Comparison of ENCODE assay signal across 1 cellular context in the genomic region with DNA sequence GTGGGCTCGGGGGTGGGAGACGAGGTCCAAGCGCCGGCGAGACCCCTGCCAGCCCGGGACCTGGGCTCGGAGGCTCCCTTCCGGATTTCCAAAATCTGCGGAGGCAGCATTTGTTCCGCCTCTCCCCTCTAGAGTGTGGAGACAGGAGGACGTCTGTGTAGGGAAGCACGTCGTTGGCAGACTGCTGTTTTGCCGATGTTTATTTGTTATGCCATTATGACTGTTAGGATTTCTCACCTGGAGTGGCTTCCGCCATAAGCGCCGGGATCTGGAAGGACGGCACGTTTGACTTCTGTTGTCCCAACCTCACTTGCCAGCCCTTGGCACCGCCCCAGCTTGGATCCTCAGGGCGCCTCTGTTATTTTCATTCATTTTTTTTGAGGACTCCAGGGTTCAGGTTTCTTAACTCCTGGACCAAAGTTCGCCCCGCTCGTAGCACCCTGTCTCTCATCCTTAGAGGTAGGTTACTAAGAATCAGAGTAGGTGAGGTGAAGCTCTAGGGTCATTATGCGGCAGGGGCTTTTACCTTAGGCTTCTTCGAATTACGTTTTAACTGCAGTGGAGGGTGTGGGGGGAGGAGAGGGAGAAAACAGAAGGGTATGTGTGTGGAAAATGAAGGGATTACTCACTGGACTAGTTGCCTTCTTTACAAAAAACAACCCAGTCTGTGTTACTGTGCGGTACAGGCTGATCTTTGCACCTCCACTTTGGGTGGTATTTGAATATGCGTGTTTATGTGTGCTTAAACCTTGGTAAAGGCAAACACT.
TF ChIP-seq lines count a peak whose summit lies in the region.

No MANE protein-coding gene starts in this region.

TF ChIP-seq in HepG2, 621 proteins besides CTCF, POLR2A, EP300 and RAD21 (continued from another document and continues in another):
- TF ChIP-seq, protein P1, sequence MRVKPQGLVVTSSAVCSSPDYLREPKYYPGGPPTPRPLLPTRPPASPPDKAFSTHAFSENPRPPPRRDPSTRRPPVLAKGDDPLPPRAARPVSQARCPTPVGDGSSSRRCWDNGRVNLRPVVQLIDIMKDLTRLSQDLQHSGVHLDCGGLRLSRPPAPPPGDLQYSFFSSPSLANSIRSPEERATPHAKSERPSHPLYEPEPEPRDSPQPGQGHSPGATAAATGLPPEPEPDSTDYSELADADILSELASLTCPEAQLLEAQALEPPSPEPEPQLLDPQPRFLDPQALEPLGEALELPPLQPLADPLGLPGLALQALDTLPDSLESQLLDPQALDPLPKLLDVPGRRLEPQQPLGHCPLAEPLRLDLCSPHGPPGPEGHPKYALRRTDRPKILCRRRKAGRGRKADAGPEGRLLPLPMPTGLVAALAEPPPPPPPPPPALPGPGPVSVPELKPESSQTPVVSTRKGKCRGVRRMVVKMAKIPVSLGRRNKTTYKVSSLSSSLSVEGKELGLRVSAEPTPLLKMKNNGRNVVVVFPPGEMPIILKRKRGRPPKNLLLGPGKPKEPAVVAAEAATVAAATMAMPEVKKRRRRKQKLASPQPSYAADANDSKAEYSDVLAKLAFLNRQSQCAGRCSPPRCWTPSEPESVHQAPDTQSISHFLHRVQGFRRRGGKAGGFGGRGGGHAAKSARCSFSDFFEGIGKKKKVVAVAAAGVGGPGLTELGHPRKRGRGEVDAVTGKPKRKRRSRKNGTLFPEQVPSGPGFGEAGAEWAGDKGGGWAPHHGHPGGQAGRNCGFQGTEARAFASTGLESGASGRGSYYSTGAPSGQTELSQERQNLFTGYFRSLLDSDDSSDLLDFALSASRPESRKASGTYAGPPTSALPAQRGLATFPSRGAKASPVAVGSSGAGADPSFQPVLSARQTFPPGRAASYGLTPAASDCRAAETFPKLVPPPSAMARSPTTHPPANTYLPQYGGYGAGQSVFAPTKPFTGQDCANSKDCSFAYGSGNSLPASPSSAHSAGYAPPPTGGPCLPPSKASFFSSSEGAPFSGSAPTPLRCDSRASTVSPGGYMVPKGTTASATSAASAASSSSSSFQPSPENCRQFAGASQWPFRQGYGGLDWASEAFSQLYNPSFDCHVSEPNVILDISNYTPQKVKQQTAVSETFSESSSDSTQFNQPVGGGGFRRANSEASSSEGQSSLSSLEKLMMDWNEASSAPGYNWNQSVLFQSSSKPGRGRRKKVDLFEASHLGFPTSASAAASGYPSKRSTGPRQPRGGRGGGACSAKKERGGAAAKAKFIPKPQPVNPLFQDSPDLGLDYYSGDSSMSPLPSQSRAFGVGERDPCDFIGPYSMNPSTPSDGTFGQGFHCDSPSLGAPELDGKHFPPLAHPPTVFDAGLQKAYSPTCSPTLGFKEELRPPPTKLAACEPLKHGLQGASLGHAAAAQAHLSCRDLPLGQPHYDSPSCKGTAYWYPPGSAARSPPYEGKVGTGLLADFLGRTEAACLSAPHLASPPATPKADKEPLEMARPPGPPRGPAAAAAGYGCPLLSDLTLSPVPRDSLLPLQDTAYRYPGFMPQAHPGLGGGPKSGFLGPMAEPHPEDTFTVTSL (CRISPR knock-in tag; IDR thresholded peaks at IDR 0.05; ENCODE audit: borderline replicate concordance), result no peak; the same call in 1 of the 2 replicates
- TF ChIP-seq, protein P2, sequence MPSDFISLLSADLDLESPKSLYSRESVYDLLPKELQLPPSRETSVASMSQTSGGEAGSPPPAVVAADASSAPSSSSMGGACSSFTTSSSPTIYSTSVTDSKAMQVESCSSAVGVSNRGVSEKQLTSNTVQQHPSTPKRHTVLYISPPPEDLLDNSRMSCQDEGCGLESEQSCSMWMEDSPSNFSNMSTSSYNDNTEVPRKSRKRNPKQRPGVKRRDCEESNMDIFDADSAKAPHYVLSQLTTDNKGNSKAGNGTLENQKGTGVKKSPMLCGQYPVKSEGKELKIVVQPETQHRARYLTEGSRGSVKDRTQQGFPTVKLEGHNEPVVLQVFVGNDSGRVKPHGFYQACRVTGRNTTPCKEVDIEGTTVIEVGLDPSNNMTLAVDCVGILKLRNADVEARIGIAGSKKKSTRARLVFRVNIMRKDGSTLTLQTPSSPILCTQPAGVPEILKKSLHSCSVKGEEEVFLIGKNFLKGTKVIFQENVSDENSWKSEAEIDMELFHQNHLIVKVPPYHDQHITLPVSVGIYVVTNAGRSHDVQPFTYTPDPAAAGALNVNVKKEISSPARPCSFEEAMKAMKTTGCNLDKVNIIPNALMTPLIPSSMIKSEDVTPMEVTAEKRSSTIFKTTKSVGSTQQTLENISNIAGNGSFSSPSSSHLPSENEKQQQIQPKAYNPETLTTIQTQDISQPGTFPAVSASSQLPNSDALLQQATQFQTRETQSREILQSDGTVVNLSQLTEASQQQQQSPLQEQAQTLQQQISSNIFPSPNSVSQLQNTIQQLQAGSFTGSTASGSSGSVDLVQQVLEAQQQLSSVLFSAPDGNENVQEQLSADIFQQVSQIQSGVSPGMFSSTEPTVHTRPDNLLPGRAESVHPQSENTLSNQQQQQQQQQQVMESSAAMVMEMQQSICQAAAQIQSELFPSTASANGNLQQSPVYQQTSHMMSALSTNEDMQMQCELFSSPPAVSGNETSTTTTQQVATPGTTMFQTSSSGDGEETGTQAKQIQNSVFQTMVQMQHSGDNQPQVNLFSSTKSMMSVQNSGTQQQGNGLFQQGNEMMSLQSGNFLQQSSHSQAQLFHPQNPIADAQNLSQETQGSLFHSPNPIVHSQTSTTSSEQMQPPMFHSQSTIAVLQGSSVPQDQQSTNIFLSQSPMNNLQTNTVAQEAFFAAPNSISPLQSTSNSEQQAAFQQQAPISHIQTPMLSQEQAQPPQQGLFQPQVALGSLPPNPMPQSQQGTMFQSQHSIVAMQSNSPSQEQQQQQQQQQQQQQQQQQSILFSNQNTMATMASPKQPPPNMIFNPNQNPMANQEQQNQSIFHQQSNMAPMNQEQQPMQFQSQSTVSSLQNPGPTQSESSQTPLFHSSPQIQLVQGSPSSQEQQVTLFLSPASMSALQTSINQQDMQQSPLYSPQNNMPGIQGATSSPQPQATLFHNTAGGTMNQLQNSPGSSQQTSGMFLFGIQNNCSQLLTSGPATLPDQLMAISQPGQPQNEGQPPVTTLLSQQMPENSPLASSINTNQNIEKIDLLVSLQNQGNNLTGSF (CRISPR knock-in tag; IDR thresholded peaks at IDR 0.05), result no peak
- TF ChIP-seq DNMT1 (CRISPR knock-in tag; IDR thresholded peaks at IDR 0.05) (no peak), KAT7 (CRISPR knock-in tag; IDR thresholded peaks at IDR 0.05; ENCODE audit: borderline replicate concordance) (no peak), RBM39 (IDR thresholded peaks at IDR 0.05; ENCODE audit: low read depth, low read length, poor library complexity, severe bottlenecking) (no peak), SP1 (IDR thresholded peaks at IDR 0.05) (no peak), SP1 (CRISPR knock-in tag; IDR thresholded peaks at IDR 0.05) (no peak), ZKSCAN5 (CRISPR knock-in tag; IDR thresholded peaks at IDR 0.05) (no peak), ZNF12 (CRISPR knock-in tag; IDR thresholded peaks at IDR 0.05) (no peak), ETV6 (CRISPR knock-in tag; conservative IDR thresholded peaks at IDR 0.05) (no peak), SRSF1 (optimal IDR thresholded peaks at IDR 0.05; ENCODE audit: low read depth, low read length) (no peak), ZNF629 (CRISPR knock-in tag; conservative IDR thresholded peaks at IDR 0.05) (no peak), CEBPG (CRISPR knock-in tag; IDR thresholded peaks at IDR 0.05) (peak; percentile 14; the same call in 1 of the 2 replicates), IRX3 (CRISPR knock-in tag; IDR thresholded peaks at IDR 0.05; ENCODE audit: borderline replicate concordance, low read depth) (0 out of 2 replicates have a peak, but pooled peaks have one; percentile 5), MAFK (conservative IDR thresholded peaks at IDR 0.05 in 1 of 2, IDR thresholded peaks at IDR 0.05 in 1 of 2; ENCODE audit: low read length in 2 of 2) (peak; percentile 28 to 57; a peak in 3 of 4 replicates), ZNF484 (CRISPR knock-in tag; IDR thresholded peaks at IDR 0.05; ENCODE audit: borderline replicate concordance, low read depth) (no peak), HNF4A (CRISPR knock-in tag; IDR thresholded peaks at IDR 0.05) (peak; percentile 80), SRF (IDR thresholded peaks at IDR 0.05; ENCODE audit: low read depth, low read length) (no peak), HCFC1 (IDR thresholded peaks at IDR 0.05; ENCODE audit: low read depth, low read length) (no peak), ZNF766 (CRISPR knock-in tag; IDR thresholded peaks at IDR 0.05; ENCODE audit: borderline replicate concordance) (no peak; the same call in 1 of the 2 replicates), ZNF615 (CRISPR knock-in tag; IDR thresholded peaks at IDR 0.05; ENCODE audit: borderline replicate concordance) (no peak), AKAP8 (CRISPR knock-in tag; IDR thresholded peaks at IDR 0.05) (no peak), ZFYVE20 (CRISPR knock-in tag; IDR thresholded peaks at IDR 0.05; ENCODE audit: borderline replicate concordance, low read depth) (no peak), ZNF558 (CRISPR knock-in tag; IDR thresholded peaks at IDR 0.05; ENCODE audit: borderline replicate concordance) (no peak), MZF1 (CRISPR knock-in tag; IDR thresholded peaks at IDR 0.05; ENCODE audit: borderline replicate concordance) (no peak), ZNF263 (CRISPR knock-in tag; IDR thresholded peaks at IDR 0.05) (0 out of 2 replicates have a peak, but pooled peaks have one; percentile 20), ZNF180 (CRISPR knock-in tag; IDR thresholded peaks at IDR 0.05; ENCODE audit: borderline replicate concordance, low read depth) (no peak), SMARCC2 (IDR thresholded peaks at IDR 0.05) (no peak)
- TF ChIP-seq, protein P3, sequence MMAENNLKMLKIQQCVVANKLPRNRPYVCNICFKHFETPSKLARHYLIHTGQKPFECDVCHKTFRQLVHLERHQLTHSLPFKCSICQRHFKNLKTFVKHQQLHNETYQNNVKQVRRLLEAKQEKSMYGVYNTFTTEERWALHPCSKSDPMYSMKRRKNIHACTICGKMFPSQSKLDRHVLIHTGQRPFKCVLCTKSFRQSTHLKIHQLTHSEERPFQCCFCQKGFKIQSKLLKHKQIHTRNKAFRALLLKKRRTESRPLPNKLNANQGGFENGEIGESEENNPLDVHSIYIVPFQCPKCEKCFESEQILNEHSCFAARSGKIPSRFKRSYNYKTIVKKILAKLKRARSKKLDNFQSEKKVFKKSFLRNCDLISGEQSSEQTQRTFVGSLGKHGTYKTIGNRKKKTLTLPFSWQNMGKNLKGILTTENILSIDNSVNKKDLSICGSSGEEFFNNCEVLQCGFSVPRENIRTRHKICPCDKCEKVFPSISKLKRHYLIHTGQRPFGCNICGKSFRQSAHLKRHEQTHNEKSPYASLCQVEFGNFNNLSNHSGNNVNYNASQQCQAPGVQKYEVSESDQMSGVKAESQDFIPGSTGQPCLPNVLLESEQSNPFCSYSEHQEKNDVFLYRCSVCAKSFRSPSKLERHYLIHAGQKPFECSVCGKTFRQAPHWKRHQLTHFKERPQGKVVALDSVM (CRISPR knock-in tag; IDR thresholded peaks at IDR 0.05), result no peak
- TF ChIP-seq, protein P4, sequence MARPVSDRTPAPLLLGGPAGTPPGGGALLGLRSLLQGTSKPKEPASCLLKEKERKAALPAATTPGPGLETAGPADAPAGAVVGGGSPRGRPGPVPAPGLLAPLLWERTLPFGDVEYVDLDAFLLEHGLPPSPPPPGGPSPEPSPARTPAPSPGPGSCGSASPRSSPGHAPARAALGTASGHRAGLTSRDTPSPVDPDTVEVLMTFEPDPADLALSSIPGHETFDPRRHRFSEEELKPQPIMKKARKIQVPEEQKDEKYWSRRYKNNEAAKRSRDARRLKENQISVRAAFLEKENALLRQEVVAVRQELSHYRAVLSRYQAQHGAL (CRISPR knock-in tag; IDR thresholded peaks at IDR 0.05; ENCODE audit: not compliant biosample characterization), result no peak
- TF ChIP-seq, protein P5, sequence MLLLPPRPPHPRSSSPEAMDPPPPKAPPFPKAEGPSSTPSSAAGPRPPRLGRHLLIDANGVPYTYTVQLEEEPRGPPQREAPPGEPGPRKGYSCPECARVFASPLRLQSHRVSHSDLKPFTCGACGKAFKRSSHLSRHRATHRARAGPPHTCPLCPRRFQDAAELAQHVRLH (CRISPR knock-in tag; IDR thresholded peaks at IDR 0.05; ENCODE audit: borderline replicate concordance, low read depth), result peak; percentile 7; the same call in 1 of the 2 replicates
- TF ChIP-seq, protein P6, sequence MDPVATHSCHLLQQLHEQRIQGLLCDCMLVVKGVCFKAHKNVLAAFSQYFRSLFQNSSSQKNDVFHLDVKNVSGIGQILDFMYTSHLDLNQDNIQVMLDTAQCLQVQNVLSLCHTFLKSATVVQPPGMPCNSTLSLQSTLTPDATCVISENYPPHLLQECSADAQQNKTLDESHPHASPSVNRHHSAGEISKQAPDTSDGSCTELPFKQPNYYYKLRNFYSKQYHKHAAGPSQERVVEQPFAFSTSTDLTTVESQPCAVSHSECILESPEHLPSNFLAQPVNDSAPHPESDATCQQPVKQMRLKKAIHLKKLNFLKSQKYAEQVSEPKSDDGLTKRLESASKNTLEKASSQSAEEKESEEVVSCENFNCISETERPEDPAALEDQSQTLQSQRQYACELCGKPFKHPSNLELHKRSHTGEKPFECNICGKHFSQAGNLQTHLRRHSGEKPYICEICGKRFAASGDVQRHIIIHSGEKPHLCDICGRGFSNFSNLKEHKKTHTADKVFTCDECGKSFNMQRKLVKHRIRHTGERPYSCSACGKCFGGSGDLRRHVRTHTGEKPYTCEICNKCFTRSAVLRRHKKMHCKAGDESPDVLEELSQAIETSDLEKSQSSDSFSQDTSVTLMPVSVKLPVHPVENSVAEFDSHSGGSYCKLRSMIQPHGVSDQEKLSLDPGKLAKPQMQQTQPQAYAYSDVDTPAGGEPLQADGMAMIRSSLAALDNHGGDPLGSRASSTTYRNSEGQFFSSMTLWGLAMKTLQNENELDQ (CRISPR knock-in tag; IDR thresholded peaks at IDR 0.05; ENCODE audit: borderline replicate concordance), result no peak
- TF ChIP-seq, protein P7, sequence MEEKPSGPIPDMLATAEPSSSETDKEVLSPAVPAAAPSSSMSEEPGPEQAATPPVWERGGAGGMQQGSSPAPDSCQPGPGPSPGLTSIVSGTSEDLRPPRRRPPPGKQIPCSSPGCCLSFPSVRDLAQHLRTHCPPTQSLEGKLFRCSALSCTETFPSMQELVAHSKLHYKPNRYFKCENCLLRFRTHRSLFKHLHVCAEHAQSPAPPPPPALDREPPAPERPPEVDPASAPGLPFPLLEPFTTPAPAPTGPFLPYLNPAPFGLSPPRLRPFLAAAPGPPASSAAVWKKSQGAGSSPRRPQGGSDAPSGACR (CRISPR knock-in tag; IDR thresholded peaks at IDR 0.05), result no peak
- TF ChIP-seq, protein P8, sequence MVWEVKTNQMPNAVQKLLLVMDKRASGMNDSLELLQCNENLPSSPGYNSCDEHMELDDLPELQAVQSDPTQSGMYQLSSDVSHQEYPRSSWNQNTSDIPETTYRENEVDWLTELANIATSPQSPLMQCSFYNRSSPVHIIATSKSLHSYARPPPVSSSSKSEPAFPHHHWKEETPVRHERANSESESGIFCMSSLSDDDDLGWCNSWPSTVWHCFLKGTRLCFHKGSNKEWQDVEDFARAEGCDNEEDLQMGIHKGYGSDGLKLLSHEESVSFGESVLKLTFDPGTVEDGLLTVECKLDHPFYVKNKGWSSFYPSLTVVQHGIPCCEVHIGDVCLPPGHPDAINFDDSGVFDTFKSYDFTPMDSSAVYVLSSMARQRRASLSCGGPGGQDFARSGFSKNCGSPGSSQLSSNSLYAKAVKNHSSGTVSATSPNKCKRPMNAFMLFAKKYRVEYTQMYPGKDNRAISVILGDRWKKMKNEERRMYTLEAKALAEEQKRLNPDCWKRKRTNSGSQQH (CRISPR knock-in tag; IDR thresholded peaks at IDR 0.05; ENCODE audit: low read depth), result no peak
